ENCODE assay signal across 24 cellular contexts in the genomic region with DNA sequence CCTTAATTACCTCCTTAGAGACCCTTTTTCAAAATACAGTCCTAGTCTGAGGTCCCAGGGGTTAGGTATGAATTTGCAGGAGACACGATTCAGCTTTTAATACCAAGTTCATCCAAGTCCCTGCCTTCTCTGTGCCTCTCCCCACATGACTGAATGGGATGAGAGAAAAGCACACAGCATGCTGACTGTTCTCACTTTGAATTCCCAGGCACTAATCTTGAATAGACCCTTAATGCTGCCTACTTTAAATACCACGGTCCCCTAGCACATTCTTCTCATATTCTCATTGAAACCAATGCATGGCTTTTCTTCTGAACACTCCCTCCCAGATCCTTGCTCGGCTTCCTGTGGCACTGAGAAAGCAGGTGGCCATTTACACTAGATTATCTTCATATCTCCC.
"Had no signal": no experiment of that assay in that cellular context is flagged by ENCODE, and none has a peak within 500 bp of the region (broad histone marks: within the 10 kb centered on the region; RNA-seq: fewer than 3 reads in every experiment).

No MANE protein-coding gene starts in this region.

- H3K36me3 ChIP-seq: adrenal gland, breast epithelium, SJCRH30, WERI-Rb-1 had no signal

- H3K27ac ChIP-seq: adrenal gland, body of pancreas, breast epithelium, KMS-11, SJCRH30, SK-N-MC, WERI-Rb-1 had no signal

- H3K9me3 ChIP-seq: adrenal gland, body of pancreas, breast epithelium, SJCRH30 had no signal

- H3K4me3 ChIP-seq: adrenal gland, body of pancreas, breast epithelium, SJCRH30, SK-N-MC had no signal

- H3K27me3 ChIP-seq: body of pancreas, breast epithelium, SJCRH30 had no signal

- H3K9me3 Mint-ChIP-seq: activated CD4-positive, alpha-beta T cell treated with anti-CD3 and anti-CD28 coated beads, Interleukin-2, amount 10 ng/mL, durations not matched to agents 24 days and 14 days; activated naive CD4-positive, alpha-beta T cell treated with anti-CD3 and anti-CD28 coated beads, Interleukin-2, amount 50 U/mL, for 72 hours; activated T-cell treated with anti-CD3 and anti-CD28 coated beads, Interleukin-2, amount 50 U/mL, for 24 hours; activated T-helper 2 cell treated with anti-CD3 and anti-CD28 coated beads, Interferon-gamma antibody, Interleukin-2, Interleukin-4, amounts not matched to agents 10 μg/mL and 5 μg/mL and 100 μg/mL, durations not matched to agents 14 hours and 24 hours and 36 hours had no signal

- H3K9ac ChIP-seq: KMS-11 had no signal

- H3K4me1 Mint-ChIP-seq: activated CD4-positive, alpha-beta T cell treated with anti-CD3 and anti-CD28 coated beads, Interleukin-2, amount 10 ng/mL, durations not matched to agents 24 days and 14 days had no signal

- H3K4me1 ChIP-seq: adrenal gland, body of pancreas, breast epithelium, SJCRH30 had no signal

- H3K36me3 Mint-ChIP-seq: activated naive CD4-positive, alpha-beta T cell treated with anti-CD3 and anti-CD28 coated beads, Interleukin-2, amount 50 U/mL, for 72 hours had no signal

- H3K4me3 Mint-ChIP-seq: activated CD4-positive, alpha-beta T cell treated with anti-CD3 and anti-CD28 coated beads, Interleukin-2, amount 10 ng/mL, durations not matched to agents 24 days and 14 days; activated CD8-positive, alpha-beta T cell treated with anti-CD3 and anti-CD28 coated beads, Interleukin-2, amount 10 ng/mL, durations not matched to agents 7 days and 5 days; activated T-cell treated with anti-CD3 and anti-CD28 coated beads, Interleukin-2, amount 50 U/mL, for 24 hours had no signal

- DNase-seq: activated CD4-positive, alpha-beta T cell treated with anti-CD3 and anti-CD28 coated beads, Interleukin-2, amount 10 ng/mL, durations not matched to agents 24 days and 14 days; activated CD4-positive, alpha-beta T cell treated with anti-CD3 and anti-CD28 coated beads, Interleukin-2, amount 50 U/mL, for 48 hours; activated CD8-positive, alpha-beta T cell treated with anti-CD3 and anti-CD28 coated beads, Interleukin-2, amount 10 ng/mL, durations not matched to agents 7 days and 5 days; activated gamma-delta T cell; activated naive CD4-positive, alpha-beta T cell treated with Interleukin-2 at 50 U/mL for 16 hours; activated T-cell treated with anti-CD3 and anti-CD28 coated beads, Interleukin-2, amount 50 U/mL, for 24 hours; adrenal gland; body of pancreas; NCI-H1048; NCI-H1436 treated with DMSO at 0.1 percent for 48 hours; NCI-H1694 treated with DMSO at 0.1 percent for 48 hours; NCI-H2029; NCI-H345; NCI-H526; NCI-H748 treated with DMSO at 0.1 percent for 48 hours; SHP77; SJCRH30; T1000; WERI-Rb-1 had no signal

- H3K27ac Mint-ChIP-seq: activated CD4-positive, alpha-beta T cell treated with anti-CD3 and anti-CD28 coated beads, Interleukin-2, amount 10 ng/mL, durations not matched to agents 24 days and 14 days; activated CD8-positive, alpha-beta T cell treated with anti-CD3 and anti-CD28 coated beads, Interleukin-2, amount 10 ng/mL, durations not matched to agents 7 days and 5 days; activated naive CD4-positive, alpha-beta T cell treated with anti-CD3 and anti-CD28 coated beads, Interleukin-2, amount 50 U/mL, for 72 hours; activated T-cell treated with anti-CD3 and anti-CD28 coated beads, Interleukin-2, amount 50 U/mL, for 24 hours; activated T-helper 2 cell treated with anti-CD3 and anti-CD28 coated beads, Interferon-gamma antibody, Interleukin-2, Interleukin-4, amounts not matched to agents 10 μg/mL and 5 μg/mL and 100 μg/mL, durations not matched to agents 14 hours and 24 hours and 36 hours had no signal

- H3K4me2 ChIP-seq: KMS-11 had no signal
